Comparison of ENCODE assay signal across 1 cellular context in genomic region chr10:10271639-10272192, GRCh38.
TF ChIP-seq lines count a peak whose summit lies in the region.

No MANE protein-coding gene starts in this region.

TF ChIP-seq in H1, 55 proteins besides CTCF, POLR2A, EP300 and RAD21 (continued from another document):
- TF ChIP-seq ATF3 (IDR thresholded peaks at IDR 0.05; ENCODE audit: insufficient read depth, low read depth, low read length) (no peak), BACH1 (IDR thresholded peaks at IDR 0.05; ENCODE audit: low read length) (no peak), RBBP5 (IDR thresholded peaks at IDR 0.05; ENCODE audit: borderline replicate concordance, low read depth, low read length) (no peak), HDAC2 (IDR thresholded peaks at IDR 0.05; ENCODE audit: borderline replicate concordance in 1 of 2, low read depth in 2 of 2, low read length in 2 of 2) (no peak), TAF1 (IDR thresholded peaks at IDR 0.05; ENCODE audit: low read depth, low read length) (no peak), CTBP2 (IDR thresholded peaks at IDR 0.05; ENCODE audit: borderline replicate concordance, insufficient read depth, insufficient read length, low read length) (no peak), CEBPB (IDR thresholded peaks at IDR 0.05; ENCODE audit: low read depth, low read length) (no peak)
